ENCODE assay signal across 9 cellular contexts in the genomic region with DNA sequence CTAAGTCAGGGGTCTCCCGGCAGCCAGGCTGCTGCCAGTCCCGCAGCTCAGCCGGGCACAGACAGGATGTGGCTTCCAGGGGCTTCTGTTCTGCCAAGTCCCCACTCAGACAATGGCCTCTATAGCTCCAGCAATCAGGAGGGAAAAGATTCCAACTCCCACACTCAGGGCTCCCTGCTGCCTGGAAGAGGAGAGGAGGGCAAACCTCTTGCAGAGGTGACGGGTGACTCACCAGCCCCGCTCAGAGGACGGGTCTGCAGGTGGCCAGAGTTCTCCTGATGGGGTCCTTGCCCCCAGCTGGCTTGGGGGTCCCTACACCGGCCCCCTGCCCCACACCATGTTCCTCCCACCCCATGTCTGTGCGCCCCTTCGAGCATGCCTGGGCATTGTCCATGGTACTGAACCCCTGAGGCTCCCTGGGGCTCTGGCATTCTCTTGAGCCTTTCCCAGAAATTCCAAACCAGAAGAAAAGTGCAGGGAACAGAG. TPM values are rescaled to one million over a fixed set of nuclear protein-coding genes. Genes with fewer than 3 reads are reported as not detected.
DNase-seq lines count a peak whose midpoint lies in the region; ATAC-seq and TF ChIP-seq lines count a peak whose summit lies in the region.
"Had no signal": no experiment of that assay in that cellular context is flagged by ENCODE, and none has a peak within 500 bp of the region (broad histone marks: within the 10 kb centered on the region; RNA-seq: fewer than 3 reads in every experiment).

No MANE protein-coding gene starts in this region.

- no peak overlapping the region for H3K4me3 ChIP-seq in cardiac muscle cell
- H3K4me3 ChIP-seq in stomach, result peak overlapping the region in 1 of 4 donors; percentile 9

- 40 to 61% (median 54%) methylated on average over 2 to 9 of the region's 9 CpGs for whole genome bisulfite sequencing in stomach, 5 donors

- intact Hi-C loops in stomach (cut with DNase I; ENCODE audit: low total_unique reads), result no loop called here

- H3K36me3 ChIP-seq in cardiac muscle cell, result no peaks in the 10 kb centered on the region
- H3K36me3 ChIP-seq in stomach, result no peaks in the 10 kb centered on the region

- H3K9me3 ChIP-seq in cardiac muscle cell (ENCODE audit: low read depth), result no peaks in the 10 kb centered on the region
- no peaks in the 10 kb centered on the region for H3K9me3 ChIP-seq in stomach

- no peaks in the 10 kb centered on the region for H3K27me3 ChIP-seq in cardiac muscle cell
- peaks cover 0 to 73% (median 10%) of the 10 kb centered on the region in 3 donors for H3K27me3 ChIP-seq in stomach

- ATAC-seq in GM18870 (IDR thresholded peaks at IDR 0.05; ENCODE audit: unreplicated experiment), result no peak
- ATAC-seq in omental fat pad (ENCODE audit: low FRiP score), result no peak

- H3K27ac ChIP-seq in cardiac muscle cell (no peak overlapping the region), stomach (peak overlapping the region in 4 of 5 donors; percentile 43 to 81 (median 60))

- no peak for TF ChIP-seq EP300 in stomach (IDR thresholded peaks at IDR 0.05)

- peak; percentile 17 for DNase-seq in activated CD8-positive, alpha-beta memory T cell treated with anti-CD3 and anti-CD28 coated beads, Interleukin-2, amount 50 U/mL, for 4 hours
- DNase-seq in activated CD8-positive, alpha-beta memory T cell treated with anti-CD3 and anti-CD28 coated beads, Interleukin-2, amount 50 U/mL, for 48 hours, result no peak
- DNase-seq in SW480 (ENCODE audit: low spot score) (peak; percentile 75), cardiac muscle cell (ENCODE audit: low read depth in 1 of 2, low spot score in 1 of 2) (peak; percentile 26 to 61), stomach (no peak), omental fat pad (ENCODE audit: low spot score) (no peak), NCI-H128 (lab: John Stamatoyannopoulos, UW; ENCODE audit: unreplicated experiment) (no peak)
- DNase-seq: OCI-M1 had no signal

- H3K4me1 ChIP-seq in cardiac muscle cell (ENCODE audit: low read depth), result no peaks in the 10 kb centered on the region
- H3K4me1 ChIP-seq in stomach, result peaks cover 4 to 24% (median 9%) of the 10 kb centered on the region in 4 donors

- TF ChIP-seq POLR2A in stomach (IDR thresholded peaks at IDR 0.05), result no peak

- TF ChIP-seq CTCF in cardiac muscle cell (IDR thresholded peaks at IDR 0.05; ENCODE audit: low read depth, low read length) (no peak), stomach (IDR thresholded peaks at IDR 0.05) (no peak), omental fat pad (IDR thresholded peaks at IDR 0.05) (no peak)

RNA-seq across cellular contexts. Expression of a gene that starts 32.6 kb away (rescaled TPM):
- 0.03 and 0.07 TPM in 2 replicates for total RNA-seq in cardiac muscle cell
- polyA plus RNA-seq in cardiac muscle cell, result 0.34 TPM in 1 of 2 replicates, not detected in the other
- total RNA-seq in stomach, result 10 to 100 TPM in 1 of 5 donors, not detected in 4; 15.9 TPM
- polyA plus RNA-seq in stomach, result under 1 TPM in 2 of 3 donors, not detected in 1; 0.06 to 0.28 TPM
- total RNA-seq in omental fat pad, result under 1 TPM in 2 of 4 donors, not detected in 2; 0.24 to 0.25 TPM

RNA-seq across cellular contexts. Expression of a gene that starts 55.0 kb away (rescaled TPM):
- total RNA-seq in cardiac muscle cell (21.5 and 22.4 TPM in 2 replicates), stomach (10 to 100 TPM in 4 of 5 donors, 1 to 10 TPM in 1; 5.4 to 17.9 (median 10.5) TPM), omental fat pad (10 to 100 TPM in 2 of 4 donors, 1 to 10 TPM in 2; 8.0 to 10.4 (median 9.1) TPM)
- polyA plus RNA-seq in cardiac muscle cell (22.8 and 25.9 TPM in 2 replicates), stomach (10 to 100 TPM in 1 of 3 donors, 1 to 10 TPM in 2; 6.6 to 10.7 (median 8.1) TPM)

Comparison
In these comparisons a context has a peak if more than half of its experiments do, and no peak if none do; other contexts are left out.
1. DNase-seq: peak in activated CD8-positive, alpha-beta memory T cell treated with anti-CD3 and anti-CD28 coated beads, Interleukin-2, amount 50 U/mL, for 4 hours (single experiment), SW480 (single experiment) and cardiac muscle cell (2 of 2); none in activated CD8-positive, alpha-beta memory T cell treated with anti-CD3 and anti-CD28 coated beads, Interleukin-2, amount 50 U/mL, for 48 hours (single experiment), stomach (single experiment), omental fat pad (single experiment) and NCI-H128 (single experiment).